ENCODE assay signal across 28 cellular contexts in genomic region chr7:140877249-140877524, GRCh38. TPM values are rescaled to one million over a fixed set of nuclear protein-coding genes. Genes with fewer than 3 reads are reported as not detected.
DNase-seq lines count a peak whose midpoint lies in the region; ATAC-seq, FAIRE-seq and TF ChIP-seq lines count a peak whose summit lies in the region.
"Had no signal": no experiment of that assay in that cellular context is flagged by ENCODE, and none has a peak within 500 bp of the region (broad histone marks: within the 10 kb centered on the region; RNA-seq: fewer than 3 reads in every experiment).

No MANE protein-coding gene starts in this region.

- H3K27me3 ChIP-seq in KMS-11 (ENCODE audit: insufficient read depth, low read depth) (no peaks in the 10 kb centered on the region; the same call in 1 of the 2 replicates), adipocyte (replicated peaks; ENCODE audit: control insufficient read depth, insufficient read depth, low read length) (no peaks in the 10 kb centered on the region), keratinocyte (ENCODE audit: control insufficient read depth, extremely low read depth, insufficient read depth, low read length) (no peaks in the 10 kb centered on the region)
- H3K27me3 ChIP-seq: sigmoid colon, thyroid gland had no signal

- H3K79me2 ChIP-seq in KMS-11 (ENCODE audit: insufficient read depth, low read depth), result peaks cover 38% of the 10 kb centered on the region
- peaks cover 12% of the 10 kb centered on the region for H3K79me2 ChIP-seq in keratinocyte (ENCODE audit: control insufficient read depth, insufficient read depth, low read length)

- H3K4me2 ChIP-seq in KMS-11 (peak overlapping the region; percentile 53; the same call in 1 of the 2 replicates), keratinocyte (ENCODE audit: control insufficient read depth, extremely low read depth, insufficient read depth, low read depth, low read length) (peak overlapping the region; percentile 51)

- FAIRE-seq in keratinocyte (lab: Jason Lieb, UNC), result no peak
- FAIRE-seq: endothelial cell of umbilical vein had no signal

- TF ChIP-seq CTCF in KMS-11 (conservative IDR thresholded peaks at IDR 0.05; ENCODE audit: low read depth, low read length), result no peak
- no peak for TF ChIP-seq CTCF in keratinocyte (optimal IDR thresholded peaks at IDR 0.05 in 1 of 3, IDR thresholded peaks at IDR 0.05 in 1 of 3, conservative IDR thresholded peaks at IDR 0.05 in 1 of 3; ENCODE audit: extremely low read depth in 1 of 3, insufficient read depth in 2 of 3, low read length in 3 of 3)

- in situ Hi-C loops in ACHN (cut with HindIII; ENCODE audit: low pct_ligation_motif_present, low pct_unique_long_range_greater_than_20kb, low sequenced_read_pairs), result no loop called here

- H3K9me1 ChIP-seq in keratinocyte (ENCODE audit: control insufficient read depth, extremely low read depth, insufficient read depth, low read length), result no peaks in the 10 kb centered on the region

- H3K9ac ChIP-seq in KMS-11 (no peak overlapping the region), adipocyte (ENCODE audit: low read length) (no peak overlapping the region), keratinocyte (ENCODE audit: control insufficient read depth, extremely low read depth, insufficient read depth, low read length) (no peak overlapping the region)
- H3K9ac ChIP-seq: SK-N-SH had no signal

- dilution Hi-C loops in keratinocyte (cut with MboI; ENCODE audit: extremely low pct_ligation_motif_present, low sequenced_read_pairs), result no loop called here

- no peaks in the 10 kb centered on the region for H3K9me3 ChIP-seq in adipocyte (ENCODE audit: control insufficient read depth, low read length)
- H3K9me3 ChIP-seq in keratinocyte (ENCODE audit: control insufficient read depth, low read depth, low read length), result no peaks in the 10 kb centered on the region
- H3K9me3 ChIP-seq: HAP-1, sigmoid colon, thyroid gland had no signal

- H3K4me1 ChIP-seq in KMS-11 (ENCODE audit: low read depth, poor library complexity, severe bottlenecking) (peaks cover 36% of the 10 kb centered on the region), adipocyte (ENCODE audit: control insufficient read depth, insufficient read depth, low read length) (peaks cover 9% of the 10 kb centered on the region), keratinocyte (ENCODE audit: control insufficient read depth, extremely low read depth, insufficient read depth, low read length) (peaks cover 12% of the 10 kb centered on the region)

- H3K36me3 ChIP-seq in KMS-11 (ENCODE audit: insufficient read depth) (no peaks in the 10 kb centered on the region), adipocyte (ENCODE audit: control insufficient read depth, insufficient read depth, low read length, severe bottlenecking) (no peaks in the 10 kb centered on the region), keratinocyte (ENCODE audit: control insufficient read depth in 2 of 2, extremely low read depth in 1 of 2, insufficient read depth in 2 of 2, low read length in 2 of 2) (no peaks in the 10 kb centered on the region)
- H3K36me3 ChIP-seq: HAP-1, sigmoid colon, thyroid gland had no signal

- H3K27ac ChIP-seq in KMS-11, result no peak overlapping the region
- H3K27ac ChIP-seq in keratinocyte (ENCODE audit: control insufficient read depth, insufficient read depth, low read length), result no peak overlapping the region
- H3K27ac ChIP-seq: sigmoid colon, thyroid gland had no signal

- H2AFZ ChIP-seq in KMS-11 (ENCODE audit: low read depth) (no peak overlapping the region), keratinocyte (ENCODE audit: control insufficient read depth, low read length) (no peak overlapping the region)

- ATAC-seq in GM21825 (IDR thresholded peaks at IDR 0.05; ENCODE audit: unreplicated experiment) (no peak), HG03139 (IDR thresholded peaks at IDR 0.05; ENCODE audit: unreplicated experiment) (no peak), GM21576 (IDR thresholded peaks at IDR 0.05; ENCODE audit: unreplicated experiment) (no peak)
- ATAC-seq: left ventricle myocardium superior; naive thymus-derived CD4-positive, alpha-beta T cell; Right ventricle myocardium inferior had no signal

- H3K4me3 ChIP-seq in KMS-11 (IDR thresholded peaks at IDR 0.05; ENCODE audit: insufficient read depth, low read depth, low read length) (no peak overlapping the region), adipocyte (ENCODE audit: low read length) (no peak overlapping the region), keratinocyte (ENCODE audit: control insufficient read depth in 2 of 3, extremely low read depth in 1 of 3, insufficient read depth in 2 of 3, low read depth in 1 of 3, low read length in 3 of 3) (peak overlapping the region in 1 of 3 experiments; percentile 18)
- H3K4me3 ChIP-seq: HAP-1, sigmoid colon, thyroid gland had no signal

- H4K20me1 ChIP-seq in KMS-11 (ENCODE audit: insufficient read depth) (peaks cover 30% of the 10 kb centered on the region), keratinocyte (ENCODE audit: control insufficient read depth, extremely low read depth, insufficient read depth, low read length) (no peaks in the 10 kb centered on the region)

- DNase-seq in ACHN (peak; percentile 13), adipocyte (ENCODE audit: low read depth) (peak; percentile 23), keratinocyte (ENCODE audit: low read depth, low spot score) (no peak), NCI-H526 treated with DMSO at 0.1 percent for 48 hours (lab: John Stamatoyannopoulos, UW) (no peak)
- DNase-seq: activated CD4-positive, alpha-beta memory T cell treated with anti-CD3 and anti-CD28 coated beads, Interleukin-2, amount 10 ng/mL, durations not matched to agents 7 days and 5 days; activated CD4-positive, CD25-positive, alpha-beta regulatory T cell treated with anti-CD3 and anti-CD28 coated beads, Interleukin-2, amount 50 U/mL, for 72 hours; activated CD8-positive, alpha-beta memory T cell treated with anti-CD3 and anti-CD28 coated beads, Interleukin-2, amount 50 U/mL, for 4 hours; activated naive CD4-positive, alpha-beta T cell treated with Interleukin-2 at 50 U/mL for 16 hours; CD8-positive, alpha-beta memory T cell; cerebellar nuclear complex; DMS 273 treated with DMSO at 0.1 percent for 48 hours; kidney; left ventricle myocardium superior; naive thymus-derived CD4-positive, alpha-beta T cell; NCI-H2029 treated with DMSO at 0.1 percent for 48 hours; NCI-H524; NK-92 treated with Interleukin-12 subunit alpha and Interleukin-12 subunit beta, amount 100 ng/mL, for 24 hours; sigmoid colon; SK-N-SH; stimulated activated CD4-positive, alpha-beta T cell treated with anti-CD3 and anti-CD28 coated beads, Interleukin-4, amount 100 ng/mL, for 1 hour; thyroid gland had no signal

RNA-seq across cellular contexts. Expression of gene BRAF, which starts 47.5 kb away (rescaled TPM):
- 9.4 to 12.4 TPM (median 9.4 TPM) in 3 replicates for polyA plus RNA-seq in keratinocyte
- polyA plus RNA-seq in keratinocyte (2011; ENCODE audit: low read depth), result 19.9 TPM
- 6.7 and 14.0 TPM in 2 replicates for polyA plus RNA-seq in keratinocyte (2011; cell fraction: cytosol; rRNA removed)
- polyA plus RNA-seq in keratinocyte (2011; cell fraction: nucleus; rRNA removed), result 16.6 and 17.8 TPM in 2 replicates
- polyA plus RNA-seq in keratinocyte (2012; ENCODE audit: low replicate concordance), result 4.8 and 9.5 TPM in 2 replicates
- polyA minus RNA-seq in keratinocyte, result 10.1 to 45.0 TPM (median 27.8 TPM) in 3 replicates
- 15.5 TPM for polyA minus RNA-seq in keratinocyte (2011; cell fraction: cytosol; rRNA and poly(A)+ RNA removed)
- polyA minus RNA-seq in keratinocyte (2011; cell fraction: nucleus; rRNA and poly(A)+ RNA removed), result 28.3 and 64.5 TPM in 2 replicates

Comparison
In these comparisons a context has a peak if more than half of its experiments do, and no peak if none do; other contexts are left out.
1. DNase-seq: peak in ACHN (single experiment) and adipocyte (single experiment); none in keratinocyte (single experiment) and NCI-H526 treated with DMSO at 0.1 percent for 48 hours (single experiment).